In genomic region chr19:55611300-55611982, GRCh38 we compare ENCODE assay signal across 1 cellular context.
TF ChIP-seq lines count a peak whose summit lies in the region.

No MANE protein-coding gene starts in this region.

TF ChIP-seq in IMR-90, 13 proteins besides CTCF, POLR2A, EP300 and RAD21:
- TF ChIP-seq MXI1 (IDR thresholded peaks at IDR 0.05; ENCODE audit: borderline replicate concordance, low read depth, low read length) (no peak), ELK1 (IDR thresholded peaks at IDR 0.05; ENCODE audit: borderline replicate concordance, low read depth, low read length) (no peak), RCOR1 (IDR thresholded peaks at IDR 0.05; ENCODE audit: insufficient replicate concordance, low read length) (no peak), BHLHE40 (IDR thresholded peaks at IDR 0.05; ENCODE audit: low read depth, low read length) (no peak), SMC3 (IDR thresholded peaks at IDR 0.05; ENCODE audit: low read depth, low read length) (no peak), FOS (IDR thresholded peaks at IDR 0.05; ENCODE audit: low read depth, low read length) (no peak), CEBPB (IDR thresholded peaks at IDR 0.05; ENCODE audit: low read depth, low read length) (no peak), MAFK (IDR thresholded peaks at IDR 0.05; ENCODE audit: low read depth, low read length) (no peak), MAZ (IDR thresholded peaks at IDR 0.05; ENCODE audit: borderline replicate concordance, low read depth, low read length) (no peak), RFX5 (IDR thresholded peaks at IDR 0.05; ENCODE audit: low read depth, low read length) (no peak), CHD1 (IDR thresholded peaks at IDR 0.05; ENCODE audit: low read depth, low read length) (no peak)
